1 cellular context compared by ENCODE assay signal in the genomic region with DNA sequence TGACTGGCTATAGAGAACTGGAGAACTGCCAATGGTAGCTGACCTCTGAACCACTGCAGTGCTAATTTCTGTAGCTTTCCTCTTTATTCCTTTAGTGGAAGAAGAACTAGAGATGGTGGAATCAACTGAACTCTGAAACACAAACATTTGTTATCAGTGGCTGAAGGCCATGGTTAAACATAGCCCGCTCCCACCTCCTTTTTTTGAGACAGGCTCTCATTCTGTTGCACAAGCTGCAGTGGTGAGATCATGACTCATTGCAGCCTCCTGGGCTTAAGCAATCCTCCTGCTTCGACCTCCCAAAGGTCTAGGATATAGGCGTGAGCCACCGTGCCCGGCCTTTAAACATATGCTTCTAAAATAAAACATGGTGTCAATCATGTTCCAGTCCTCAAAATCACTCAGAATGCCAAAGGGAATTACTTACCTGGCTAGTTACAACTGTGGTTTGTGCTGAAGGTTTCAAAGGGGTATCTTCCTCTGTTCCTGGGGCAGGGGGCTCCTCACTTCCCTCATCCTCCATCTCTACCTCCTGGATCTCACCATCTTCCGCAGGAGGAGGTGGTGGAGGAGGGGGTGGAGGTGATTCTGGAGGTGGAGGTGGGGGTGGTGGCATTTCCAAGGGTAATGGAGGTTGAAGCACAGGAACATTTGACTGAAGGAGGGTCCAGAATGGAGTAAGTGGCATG.
A peak's percentile ranks its signal among the peaks of the same experiment; 100 is the strongest.
TF ChIP-seq lines count a peak whose summit lies in the region.

No MANE protein-coding gene starts in this region.

TF ChIP-seq in HepG2, 621 proteins besides CTCF, POLR2A, EP300 and RAD21 (continued from another document and continues in another):
- no peak; the same call in 1 of the 2 replicates for TF ChIP-seq CREB1 (IDR thresholded peaks at IDR 0.05)
- TF ChIP-seq CREB1 (CRISPR knock-in tag; IDR thresholded peaks at IDR 0.05) = peak; percentile 80
- peak; percentile 95; the same call in 1 of the 2 replicates for TF ChIP-seq CBX5 (CRISPR knock-in tag; IDR thresholded peaks at IDR 0.05; ENCODE audit: borderline replicate concordance)
- 0 out of 2 replicates have a peak, but pooled peaks have one; percentile 67 for TF ChIP-seq NFKBIZ (CRISPR knock-in tag; IDR thresholded peaks at IDR 0.05)
- peak; percentile 55; the same call in 1 of the 2 replicates for TF ChIP-seq TBX3 (IDR thresholded peaks at IDR 0.05; ENCODE audit: borderline replicate concordance)
- TF ChIP-seq ZNF441 (CRISPR knock-in tag; IDR thresholded peaks at IDR 0.05; ENCODE audit: borderline replicate concordance) = 0 out of 2 replicates have a peak, but pooled peaks have one; percentile 47
- peak; percentile 90 for TF ChIP-seq ZNF503 (CRISPR knock-in tag; IDR thresholded peaks at IDR 0.05)
- TF ChIP-seq ONECUT2 (CRISPR knock-in tag; IDR thresholded peaks at IDR 0.05) = peak; percentile 54; the same call in 1 of the 2 replicates
- no peak for TF ChIP-seq GPN1 (CRISPR knock-in tag; IDR thresholded peaks at IDR 0.05; ENCODE audit: borderline replicate concordance)
- TF ChIP-seq ZNF670 (CRISPR knock-in tag; IDR thresholded peaks at IDR 0.05; ENCODE audit: borderline replicate concordance) = no peak
- TF ChIP-seq BHLHE40 (IDR thresholded peaks at IDR 0.05; ENCODE audit: low read length) = no peak
- TF ChIP-seq IKZF5 (CRISPR knock-in tag; IDR thresholded peaks at IDR 0.05) = peak; percentile 88
- no peak for TF ChIP-seq AFF4 (CRISPR knock-in tag; IDR thresholded peaks at IDR 0.05)
- peak; percentile 83; the same call in 1 of the 2 replicates for TF ChIP-seq TOE1 (CRISPR knock-in tag; IDR thresholded peaks at IDR 0.05)
- TF ChIP-seq ZSCAN21 (CRISPR knock-in tag; IDR thresholded peaks at IDR 0.05; ENCODE audit: borderline replicate concordance) = no peak
- TF ChIP-seq POGK (CRISPR knock-in tag; conservative IDR thresholded peaks at IDR 0.05) = peak; percentile 79; the same call in 1 of the 2 replicates
- TF ChIP-seq TSC22D2 (CRISPR knock-in tag; IDR thresholded peaks at IDR 0.05; ENCODE audit: borderline replicate concordance) = no peak
- no peak for TF ChIP-seq ZBTB42 (CRISPR knock-in tag; IDR thresholded peaks at IDR 0.05)
- TF ChIP-seq ZNF24 (IDR thresholded peaks at IDR 0.05) = no peak
- peak; percentile 75 for TF ChIP-seq ARNT2 (CRISPR knock-in tag; IDR thresholded peaks at IDR 0.05; ENCODE audit: low read depth)
- TF ChIP-seq USF2 (IDR thresholded peaks at IDR 0.05; ENCODE audit: low read depth, low read length) = no peak
- TF ChIP-seq USF2 (CRISPR knock-in tag; IDR thresholded peaks at IDR 0.05; ENCODE audit: borderline replicate concordance) = no peak
- TF ChIP-seq NAIF1 (CRISPR knock-in tag; IDR thresholded peaks at IDR 0.05; ENCODE audit: borderline replicate concordance) = no peak
- TF ChIP-seq ZC3H13 (CRISPR knock-in tag; IDR thresholded peaks at IDR 0.05) = no peak
- TF ChIP-seq, protein P1, sequence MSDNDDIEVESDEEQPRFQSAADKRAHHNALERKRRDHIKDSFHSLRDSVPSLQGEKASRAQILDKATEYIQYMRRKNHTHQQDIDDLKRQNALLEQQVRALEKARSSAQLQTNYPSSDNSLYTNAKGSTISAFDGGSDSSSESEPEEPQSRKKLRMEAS (IDR thresholded peaks at IDR 0.05) = peak; percentile 73
- TF ChIP-seq PRPF4 (IDR thresholded peaks at IDR 0.05; ENCODE audit: low read depth, low read length, poor library complexity, severe bottlenecking) = no peak
- no peak for TF ChIP-seq RNF2 (conservative IDR thresholded peaks at IDR 0.05; ENCODE audit: low read depth)
- TF ChIP-seq TAF1 (CRISPR knock-in tag; IDR thresholded peaks at IDR 0.05) = peak; percentile 31; the same call in 1 of the 2 replicates
- peak; percentile 86 for TF ChIP-seq ZNF644 (CRISPR knock-in tag; IDR thresholded peaks at IDR 0.05; ENCODE audit: low read depth)
- 0 out of 2 replicates have a peak, but pooled peaks have one; percentile 56 for TF ChIP-seq HMG20B (CRISPR knock-in tag; conservative IDR thresholded peaks at IDR 0.05)
- TF ChIP-seq STAG1 (CRISPR knock-in tag; IDR thresholded peaks at IDR 0.05) = peak; percentile 34
- TF ChIP-seq, protein P2, sequence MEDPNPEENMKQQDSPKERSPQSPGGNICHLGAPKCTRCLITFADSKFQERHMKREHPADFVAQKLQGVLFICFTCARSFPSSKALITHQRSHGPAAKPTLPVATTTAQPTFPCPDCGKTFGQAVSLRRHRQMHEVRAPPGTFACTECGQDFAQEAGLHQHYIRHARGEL (CRISPR knock-in tag; IDR thresholded peaks at IDR 0.05) = no peak
- TF ChIP-seq ZFP37 (CRISPR knock-in tag; IDR thresholded peaks at IDR 0.05; ENCODE audit: borderline replicate concordance) = peak; percentile 83; the same call in 1 of the 2 replicates
- no peak for TF ChIP-seq ZNF704 (CRISPR knock-in tag; IDR thresholded peaks at IDR 0.05; ENCODE audit: borderline replicate concordance)
- TF ChIP-seq, protein P3, sequence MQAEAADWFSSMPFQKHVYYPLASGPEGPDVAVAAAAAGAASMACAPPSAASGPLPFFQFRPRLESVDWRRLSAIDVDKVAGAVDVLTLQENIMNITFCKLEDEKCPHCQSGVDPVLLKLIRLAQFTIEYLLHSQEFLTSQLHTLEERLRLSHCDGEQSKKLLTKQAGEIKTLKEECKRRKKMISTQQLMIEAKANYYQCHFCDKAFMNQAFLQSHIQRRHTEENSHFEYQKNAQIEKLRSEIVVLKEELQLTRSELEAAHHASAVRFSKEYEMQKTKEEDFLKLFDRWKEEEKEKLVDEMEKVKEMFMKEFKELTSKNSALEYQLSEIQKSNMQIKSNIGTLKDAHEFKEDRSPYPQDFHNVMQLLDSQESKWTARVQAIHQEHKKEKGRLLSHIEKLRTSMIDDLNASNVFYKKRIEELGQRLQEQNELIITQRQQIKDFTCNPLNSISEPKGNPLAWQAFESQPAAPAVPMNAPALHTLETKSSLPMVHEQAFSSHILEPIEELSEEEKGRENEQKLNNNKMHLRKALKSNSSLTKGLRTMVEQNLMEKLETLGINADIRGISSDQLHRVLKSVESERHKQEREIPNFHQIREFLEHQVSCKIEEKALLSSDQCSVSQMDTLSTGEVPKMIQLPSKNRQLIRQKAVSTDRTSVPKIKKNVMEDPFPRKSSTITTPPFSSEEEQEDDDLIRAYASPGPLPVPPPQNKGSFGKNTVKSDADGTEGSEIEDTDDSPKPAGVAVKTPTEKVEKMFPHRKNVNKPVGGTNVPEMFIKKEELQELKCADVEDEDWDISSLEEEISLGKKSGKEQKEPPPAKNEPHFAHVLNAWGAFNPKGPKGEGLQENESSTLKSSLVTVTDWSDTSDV (CRISPR knock-in tag; IDR thresholded peaks at IDR 0.05) = no peak
- TF ChIP-seq FOXK2 (IDR thresholded peaks at IDR 0.05) = no peak
- TF ChIP-seq, protein P4, sequence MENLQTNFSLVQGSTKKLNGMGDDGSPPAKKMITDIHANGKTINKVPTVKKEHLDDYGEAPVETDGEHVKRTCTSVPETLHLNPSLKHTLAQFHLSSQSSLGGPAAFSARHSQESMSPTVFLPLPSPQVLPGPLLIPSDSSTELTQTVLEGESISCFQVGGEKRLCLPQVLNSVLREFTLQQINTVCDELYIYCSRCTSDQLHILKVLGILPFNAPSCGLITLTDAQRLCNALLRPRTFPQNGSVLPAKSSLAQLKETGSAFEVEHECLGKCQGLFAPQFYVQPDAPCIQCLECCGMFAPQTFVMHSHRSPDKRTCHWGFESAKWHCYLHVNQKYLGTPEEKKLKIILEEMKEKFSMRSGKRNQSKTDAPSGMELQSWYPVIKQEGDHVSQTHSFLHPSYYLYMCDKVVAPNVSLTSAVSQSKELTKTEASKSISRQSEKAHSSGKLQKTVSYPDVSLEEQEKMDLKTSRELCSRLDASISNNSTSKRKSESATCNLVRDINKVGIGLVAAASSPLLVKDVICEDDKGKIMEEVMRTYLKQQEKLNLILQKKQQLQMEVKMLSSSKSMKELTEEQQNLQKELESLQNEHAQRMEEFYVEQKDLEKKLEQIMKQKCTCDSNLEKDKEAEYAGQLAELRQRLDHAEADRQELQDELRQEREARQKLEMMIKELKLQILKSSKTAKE (CRISPR knock-in tag; IDR thresholded peaks at IDR 0.05; ENCODE audit: borderline replicate concordance) = peak; percentile 76
- TF ChIP-seq RAD51 (IDR thresholded peaks at IDR 0.05; ENCODE audit: borderline replicate concordance) = no peak
